Comparison of ENCODE assay signal across 10 cellular contexts in the genomic region with DNA sequence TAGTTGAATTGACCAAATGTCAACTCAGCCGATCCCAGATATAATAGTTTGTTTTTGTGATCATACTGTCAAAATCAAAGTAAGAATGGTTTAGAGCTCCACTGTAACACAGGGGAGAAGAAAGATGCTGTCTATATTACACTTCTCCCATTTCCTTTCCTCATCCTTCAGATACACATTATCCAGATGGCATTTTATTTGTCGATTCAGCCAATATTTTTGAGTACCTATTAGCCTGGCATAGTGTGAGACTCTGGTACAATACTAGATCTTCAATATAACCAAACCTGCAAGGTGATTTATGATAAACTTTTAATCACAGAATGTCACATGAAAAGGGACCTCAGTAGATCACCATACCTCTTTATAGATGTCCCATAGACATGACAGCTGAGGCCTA. TPM values are rescaled to one million over a fixed set of nuclear protein-coding genes. Genes with fewer than 3 reads are reported as not detected.
DNase-seq lines count a peak whose midpoint lies in the region; ATAC-seq, FAIRE-seq and TF ChIP-seq lines count a peak whose summit lies in the region.
"Had no signal": no experiment of that assay in that cellular context is flagged by ENCODE, and none has a peak within 500 bp of the region (broad histone marks: within the 10 kb centered on the region; RNA-seq: fewer than 3 reads in every experiment).

No MANE protein-coding gene starts in this region.

- BruUV-seq in HepG2 (replicated peaks; lab: Mats Ljungman, UMichigan) = no TSS peak

- TF ChIP-seq CTCF in HepG2 (CRISPR knock-in tag; IDR thresholded peaks at IDR 0.05) = no peak
- TF ChIP-seq CTCF in right lobe of liver (IDR thresholded peaks at IDR 0.05) = no peak
- TF ChIP-seq CTCF in lower lobe of right lung (IDR thresholded peaks at IDR 0.05) = no peak

- no peaks in the 10 kb centered on the region for H3K9me3 ChIP-seq in HepG2 (ENCODE audit: low read length)
- no peaks in the 10 kb centered on the region for H3K9me3 ChIP-seq in right lobe of liver
- no peaks in the 10 kb centered on the region for H3K9me3 ChIP-seq in lower lobe of right lung

- no peak for FAIRE-seq in HepG2 (lab: Jason Lieb, UNC)

- peaks cover 37% of the 10 kb centered on the region for H3K4me1 ChIP-seq in HepG2 (ENCODE audit: insufficient read depth, low read length)
- peaks cover 0 to 35% (median 6%) of the 10 kb centered on the region in 4 donors for H3K4me1 ChIP-seq in right lobe of liver
- peaks cover 41% of the 10 kb centered on the region for H3K4me1 ChIP-seq in lower lobe of right lung

- in situ Hi-C loops in HepG2 (cut with HindIII; ENCODE audit: extremely low pct_ligation_motif_present, low pct_unique_long_range_greater_than_20kb) = no loop called here

- H3K4me3 Mint-ChIP-seq in activated naive CD8-positive, alpha-beta T cell = peak overlapping the region; percentile 99

- H3K4me1 Mint-ChIP-seq in activated naive CD8-positive, alpha-beta T cell (ENCODE audit: low read depth) = peaks cover 53% of the 10 kb centered on the region

- intact Hi-C loops in HepG2 (cut with micrococcal nuclease; ENCODE audit: unreplicated experiment) (loop anchor here (5.0 kb wide), 1 partner anchor 70 kb away; no protein-coding TSS in a partner anchor), right lobe of liver (cut with DNase I) (no loop called here), lower lobe of right lung (cut with DNase I) (no loop called here)

- peak overlapping the region; percentile 13 for H3K27ac Mint-ChIP-seq in activated naive CD8-positive, alpha-beta T cell

- H3K79me2 ChIP-seq in HepG2 (ENCODE audit: insufficient read depth, low read length) = peaks cover 21% of the 10 kb centered on the region

- no peak for TF ChIP-seq POLR2A in HepG2 (IDR thresholded peaks at IDR 0.05; ENCODE audit: insufficient read depth in 1 of 2, low read depth in 2 of 2, low read length in 2 of 2)
- TF ChIP-seq POLR2A in right lobe of liver (IDR thresholded peaks at IDR 0.05) = no peak

- CTCF ChIA-PET in HepG2 (lab: Yijun Ruan, JAX; ENCODE audit: low intra/inter-chr PET ratio, low total read pairs) = no interaction called here

- H3K4me3 ChIP-seq in HepG2 (replicated peaks in 1 of 3; ENCODE audit: insufficient read depth in 1 of 3, low read depth in 2 of 3, low read length in 3 of 3) (peak overlapping the region in 2 of 3 experiments; percentile 71 to 92; a peak in 4 of 6 replicates), right lobe of liver (peak overlapping the region in 1 of 3 donors; percentile 88), lower lobe of right lung (peak overlapping the region; percentile 83)

- H3K36me3 Mint-ChIP-seq in activated naive CD8-positive, alpha-beta T cell = no peaks in the 10 kb centered on the region

- H3K4me2 ChIP-seq in HepG2 (ENCODE audit: low read depth, low read length) = peak overlapping the region; percentile 86

- H4K20me1 ChIP-seq in HepG2 (ENCODE audit: insufficient read depth, low read length) = peaks cover 5% of the 10 kb centered on the region; the same call in 1 of the 2 replicates

- peak overlapping the region; percentile 91 for H3K9ac ChIP-seq in HepG2 (ENCODE audit: insufficient read depth, low read depth, low read length)

- H3K36me3 ChIP-seq in HepG2 (replicated peaks in 1 of 2; ENCODE audit: control insufficient read depth in 1 of 2, insufficient read depth in 2 of 2, low read length in 2 of 2) (no peaks in the 10 kb centered on the region; a peak in 2 of 5 replicates), right lobe of liver (peaks cover 0 to 8% (median under 1%) of the 10 kb centered on the region in 4 donors), lower lobe of right lung (peaks cover 6% of the 10 kb centered on the region)

- POLR2A ChIA-PET in HepG2 (lab: Yijun Ruan, JAX) = interaction anchor here (1.6 to 3.0 kb wide), 2 partner anchors 68 to 72 kb away, joined by 4 to 16 read pairs; partner anchors contain the start of gene GSTA4

- H3K9me3 Mint-ChIP-seq in activated naive CD8-positive, alpha-beta T cell (ENCODE audit: low read depth) = no peaks in the 10 kb centered on the region
- H3K9me3 Mint-ChIP-seq: dendritic cell treated with granulocyte-macrophage colony-stimulating factor and Interleukin-4, amounts not matched to agents 40 ng/mL and 50 ng/mL, for 4 days had no signal

- H3K27ac ChIP-seq in HepG2 (ENCODE audit: extremely low read length, insufficient read depth, low read length) (no peak overlapping the region), right lobe of liver (no peak overlapping the region), lower lobe of right lung (no peak overlapping the region)

- TF ChIP-seq EP300 in HepG2 (IDR thresholded peaks at IDR 0.05; ENCODE audit: low read depth in 2 of 2, low read length in 2 of 2) (no peak), HepG2 (CRISPR knock-in tag; IDR thresholded peaks at IDR 0.05; ENCODE audit: borderline replicate concordance) (no peak)

- ATAC-seq in HepG2 (no peak), right lobe of liver (no peak), lower lobe of right lung (no peak), HG03039 (IDR thresholded peaks at IDR 0.05; ENCODE audit: unreplicated experiment) (no peak), HG03280 (IDR thresholded peaks at IDR 0.05; ENCODE audit: unreplicated experiment) (no peak)

- DNase-seq in HepG2 (ENCODE audit: low spot score) (no peak), right lobe of liver (no peak), lower lobe of right lung (no peak), superior temporal gyrus (ENCODE audit: extremely low spot score) (no peak)
- DNase-seq in stimulated activated naive CD4-positive, alpha-beta T cell treated with Interleukin-2 at 50 U/mL for 16 hours (lab: John Stamatoyannopoulos, UW) = no peak
- DNase-seq: DMS153 had no signal

- WGBS in HepG2 (ENCODE audit: low lambda C conversion rate) = 92% methylated on average over 2 of the region's 2 CpGs
- 64% methylated on average over 2 of the region's 2 CpGs for WGBS in right lobe of liver (ENCODE audit: insufficient coverage, low coverage, low lambda C conversion rate, missing lambda C conversion rate)

- no peaks in the 10 kb centered on the region for H3K27me3 Mint-ChIP-seq in activated naive CD8-positive, alpha-beta T cell
- H3K27me3 Mint-ChIP-seq: dendritic cell treated with granulocyte-macrophage colony-stimulating factor and Interleukin-4, amounts not matched to agents 40 ng/mL and 50 ng/mL, for 4 days had no signal

- H3K27me3 ChIP-seq in HepG2 (ENCODE audit: control insufficient read depth in 1 of 2, insufficient read depth in 2 of 2, low read length in 2 of 2) = no peaks in the 10 kb centered on the region; a peak in 1 of 5 replicates
- no peaks in the 10 kb centered on the region for H3K27me3 ChIP-seq in right lobe of liver
- no peaks in the 10 kb centered on the region for H3K27me3 ChIP-seq in lower lobe of right lung (ENCODE audit: low read depth)

- no peak overlapping the region for H2AFZ ChIP-seq in HepG2 (ENCODE audit: low read length)

- no peak for TF ChIP-seq RAD21 in HepG2 (CRISPR knock-in tag; IDR thresholded peaks at IDR 0.05)

RNA-seq across cellular contexts. Expression of gene FBXO9, which starts 1.7 kb away (rescaled TPM):
- total RNA-seq in HepG2 (2016; rRNA removed; fragmentation: Illumina TruSeq; extraction: Trizol) (59.2 and 64.3 TPM in 2 replicates), right lobe of liver (10 to 100 TPM; 24.6 to 78.7 (median 54.1) TPM), lower lobe of right lung (112 TPM)
- 39.0 and 41.9 TPM in 2 replicates for total RNA-seq in HepG2 (2016; cell fraction: cytosol; rRNA removed; fragmentation: Illumina TruSeq; extraction: Trizol; ENCODE audit: low read depth)
- total RNA-seq in HepG2 (2016; cell fraction: insoluble cytoplasmic fraction; rRNA removed; fragmentation: Illumina TruSeq; extraction: Trizol) = 57.9 and 71.5 TPM in 2 replicates
- 69.1 and 90.8 TPM in 2 replicates for total RNA-seq in HepG2 (2016; cell fraction: membrane; rRNA removed; fragmentation: Illumina TruSeq; extraction: Trizol)
- 79.2 and 92.5 TPM in 2 replicates for total RNA-seq in HepG2 (2016; cell fraction: nucleus; rRNA removed; fragmentation: Illumina TruSeq; extraction: Trizol)
- polyA plus RNA-seq in HepG2 (2011; rRNA removed) = 93.5 and 98.4 TPM in 2 replicates
- 44.3 and 45.4 TPM in 2 replicates for polyA plus RNA-seq in HepG2 (2011; cell fraction: cytosol; rRNA removed)
- 382 and 412 TPM in 2 replicates for polyA plus RNA-seq in HepG2 (2011; cell fraction: nucleus; rRNA removed)
- polyA plus RNA-seq in HepG2 (2012) = 65.8 and 76.9 TPM in 2 replicates
- 44.6 and 65.5 TPM in 2 replicates for polyA plus RNA-seq in HepG2 (2016; cell fraction: cytosol; fragmentation: Illumina TruSeq; extraction: Trizol; ENCODE audit: low read depth)
- 77.5 and 86.9 TPM in 2 replicates for polyA plus RNA-seq in HepG2 (2016; cell fraction: insoluble cytoplasmic fraction; fragmentation: Illumina TruSeq; extraction: Trizol; ENCODE audit: low read depth)
- 66.8 and 86.6 TPM in 2 replicates for polyA plus RNA-seq in HepG2 (2016; cell fraction: membrane; fragmentation: Illumina TruSeq; extraction: Trizol; ENCODE audit: low read depth)
- 216 and 220 TPM in 2 replicates for polyA plus RNA-seq in HepG2 (2016; cell fraction: nucleus; fragmentation: Illumina TruSeq; extraction: Trizol; ENCODE audit: insufficient read depth, low read depth)
- 55.2 and 76.3 TPM in 2 replicates for polyA minus RNA-seq in HepG2 (2011; rRNA and poly(A)+ RNA removed; ENCODE audit: low replicate concordance)
- 24.3 and 30.7 TPM in 2 replicates for polyA minus RNA-seq in HepG2 (2011; cell fraction: cytosol; rRNA and poly(A)+ RNA removed)
- polyA minus RNA-seq in HepG2 (2011; cell fraction: nucleus; rRNA and poly(A)+ RNA removed) = 98.2 and 133 TPM in 2 replicates

RNA-seq across cellular contexts. Expression of gene CILK1, which starts 5.2 kb away (rescaled TPM):
- total RNA-seq in HepG2 (2016; rRNA removed; fragmentation: Illumina TruSeq; extraction: Trizol) (15.5 and 25.4 TPM in 2 replicates), right lobe of liver (1 to 10 TPM; 5.6 to 7.8 (median 6.9) TPM), lower lobe of right lung (16.0 TPM)
- 1.7 and 1.8 TPM in 2 replicates for total RNA-seq in HepG2 (2016; cell fraction: cytosol; rRNA removed; fragmentation: Illumina TruSeq; extraction: Trizol; ENCODE audit: low read depth)
- 15.4 and 24.0 TPM in 2 replicates for total RNA-seq in HepG2 (2016; cell fraction: insoluble cytoplasmic fraction; rRNA removed; fragmentation: Illumina TruSeq; extraction: Trizol)
- 12.7 and 13.3 TPM in 2 replicates for total RNA-seq in HepG2 (2016; cell fraction: membrane; rRNA removed; fragmentation: Illumina TruSeq; extraction: Trizol)
- total RNA-seq in HepG2 (2016; cell fraction: nucleus; rRNA removed; fragmentation: Illumina TruSeq; extraction: Trizol) = 13.0 and 14.6 TPM in 2 replicates
- polyA plus RNA-seq in HepG2 (2011; rRNA removed) = 8.7 and 11.4 TPM in 2 replicates
- polyA plus RNA-seq in HepG2 (2011; cell fraction: cytosol; rRNA removed) = 5.9 and 7.6 TPM in 2 replicates
- polyA plus RNA-seq in HepG2 (2011; cell fraction: nucleus; rRNA removed) = 4.6 and 4.9 TPM in 2 replicates
- 5.6 and 6.2 TPM in 2 replicates for polyA plus RNA-seq in HepG2 (2012)
- polyA plus RNA-seq in HepG2 (2016; cell fraction: cytosol; fragmentation: Illumina TruSeq; extraction: Trizol; ENCODE audit: low read depth) = 1.3 and 1.4 TPM in 2 replicates
- polyA plus RNA-seq in HepG2 (2016; cell fraction: insoluble cytoplasmic fraction; fragmentation: Illumina TruSeq; extraction: Trizol; ENCODE audit: low read depth) = 24.9 and 25.0 TPM in 2 replicates
- 7.3 and 7.7 TPM in 2 replicates for polyA plus RNA-seq in HepG2 (2016; cell fraction: membrane; fragmentation: Illumina TruSeq; extraction: Trizol; ENCODE audit: low read depth)
- polyA plus RNA-seq in HepG2 (2016; cell fraction: nucleus; fragmentation: Illumina TruSeq; extraction: Trizol; ENCODE audit: insufficient read depth, low read depth) = 19.5 and 21.6 TPM in 2 replicates
- polyA minus RNA-seq in HepG2 (2011; rRNA and poly(A)+ RNA removed; ENCODE audit: low replicate concordance) = 6.8 and 9.5 TPM in 2 replicates
- polyA minus RNA-seq in HepG2 (2011; cell fraction: cytosol; rRNA and poly(A)+ RNA removed) = 7.1 and 9.0 TPM in 2 replicates
- polyA minus RNA-seq in HepG2 (2011; cell fraction: nucleus; rRNA and poly(A)+ RNA removed) = 8.2 and 11.1 TPM in 2 replicates
